In genomic region chr7:149444260-149444659, GRCh38 we compare ENCODE assay signal across 18 cellular contexts. TPM values are rescaled to one million over a fixed set of nuclear protein-coding genes. Genes with fewer than 3 reads are reported as not detected.
A peak's percentile ranks its signal among the peaks of the same experiment; 100 is the strongest.
DNase-seq lines count a peak whose midpoint lies in the region; ATAC-seq and TF ChIP-seq lines count a peak whose summit lies in the region.
"Had no signal": no experiment of that assay in that cellular context is flagged by ENCODE, and none has a peak within 500 bp of the region (broad histone marks: within the 10 kb centered on the region; RNA-seq: fewer than 3 reads in every experiment).

No MANE protein-coding gene starts in this region.

- H3K4me3 ChIP-seq in right cardiac atrium (ENCODE audit: low read length) (no peak overlapping the region), SK-N-MC (no peak overlapping the region), esophagus muscularis mucosa (no peak overlapping the region)
- H3K4me3 ChIP-seq: BLaER1 had no signal

- intact Hi-C loops in cardiac septum (cut with DNase I) = no loop called here
- intact Hi-C loops in right cardiac atrium (cut with DNase I) = no loop called here
- intact Hi-C loops in esophagus muscularis mucosa (cut with DNase I) = no loop called here

- H3K36me3 ChIP-seq in SK-N-MC (ENCODE audit: insufficient read depth, low read length) (peaks cover 29% of the 10 kb centered on the region; the same call in 1 of the 2 replicates), esophagus muscularis mucosa (peaks cover 10 to 60% (median 48%) of the 10 kb centered on the region in 4 donors)

- no peak for TF ChIP-seq CTCF in esophagus muscularis mucosa (IDR thresholded peaks at IDR 0.05)

- no peaks in the 10 kb centered on the region for H3K9me3 ChIP-seq in right cardiac atrium (ENCODE audit: control insufficient read depth, low read length)
- H3K9me3 ChIP-seq in SK-N-MC (ENCODE audit: low read depth, low read length) = no peaks in the 10 kb centered on the region
- H3K9me3 ChIP-seq in esophagus muscularis mucosa = no peaks in the 10 kb centered on the region
- H3K9me3 ChIP-seq: BLaER1 had no signal

- no peaks in the 10 kb centered on the region for H3K27me3 Mint-ChIP-seq in stimulated activated naive CD8-positive, alpha-beta T cell treated with anti-CD3 and anti-CD28 coated beads, Interleukin-15, amount 100 ng/mL, for 72 hours

- ATAC-seq in right cardiac atrium = no peak
- no peak for ATAC-seq in activated CD4-positive, CD25-positive, alpha-beta regulatory T cell treated with anti-CD3 and anti-CD28 coated beads, Interleukin-2, amount 50 U/mL, for 24 hours
- no peak for ATAC-seq in stimulated activated naive CD8-positive, alpha-beta T cell treated with anti-CD3 and anti-CD28 coated beads, Interleukin-15, amount 100 ng/mL, for 72 hours
- ATAC-seq: CD8-positive, alpha-beta T cell had no signal

- H3K27me3 ChIP-seq in right cardiac atrium (ENCODE audit: control insufficient read depth, insufficient read depth) (no peaks in the 10 kb centered on the region), esophagus muscularis mucosa (no peaks in the 10 kb centered on the region)
- H3K27me3 ChIP-seq: BLaER1 had no signal

- H3K27ac ChIP-seq in right cardiac atrium (ENCODE audit: low read length) (no peak overlapping the region), SK-N-MC (peak overlapping the region; percentile 22; the same call in 1 of the 2 replicates), esophagus muscularis mucosa (replicated peaks in 1 of 4) (no peak overlapping the region)
- H3K27ac ChIP-seq: BLaER1 had no signal

- H3K9ac ChIP-seq in SK-N-MC (ENCODE audit: insufficient read length) = no peak overlapping the region
- H3K9ac ChIP-seq: BLaER1 had no signal

- WGBS in right cardiac atrium = 90% methylated on average over 7 of the region's 7 CpGs
- 89% methylated on average over 7 of the region's 7 CpGs for WGBS in esophagus muscularis mucosa

- H3K4me1 Mint-ChIP-seq in stimulated activated naive CD8-positive, alpha-beta T cell treated with anti-CD3 and anti-CD28 coated beads, Interleukin-15, amount 100 ng/mL, for 72 hours = peaks cover 22% of the 10 kb centered on the region

- H3K4me1 ChIP-seq in right cardiac atrium (ENCODE audit: control insufficient read depth, insufficient read depth, low read length) (no peaks in the 10 kb centered on the region), esophagus muscularis mucosa (no peaks in the 10 kb centered on the region)
- H3K4me1 ChIP-seq: BLaER1 had no signal

- no peaks in the 10 kb centered on the region for H3K9me3 Mint-ChIP-seq in stimulated activated naive CD8-positive, alpha-beta T cell treated with anti-CD3 and anti-CD28 coated beads, Interleukin-15, amount 100 ng/mL, for 72 hours
- H3K9me3 Mint-ChIP-seq: CD8-positive, alpha-beta T cell; H9 had no signal

- H3K4me3 Mint-ChIP-seq in stimulated activated naive CD8-positive, alpha-beta T cell treated with anti-CD3 and anti-CD28 coated beads, Interleukin-15, amount 100 ng/mL, for 72 hours = no peak overlapping the region
- H3K4me3 Mint-ChIP-seq: CD8-positive, alpha-beta T cell; H9 had no signal

- DNase-seq in cardiac septum (ENCODE audit: low spot score) (peak; percentile 61), right cardiac atrium (no peak), SK-N-MC (ENCODE audit: low read depth, low spot score) (no peak), esophagus muscularis mucosa (ENCODE audit: extremely low spot score) (peak; percentile 47), ureter (ENCODE audit: low spot score) (peak; percentile 14), T-helper 1 cell (no peak)
- DNase-seq in stimulated activated naive CD8-positive, alpha-beta T cell treated with anti-CD3 and anti-CD28 coated beads, Interleukin-15, amount 100 ng/mL, for 72 hours = no peak
- DNase-seq: Calu3; CD8-positive, alpha-beta T cell; GF-D8; H9; NCI-H1092 treated with DMSO at 0.1 percent for 48 hours; NCI-H2081; NCI-H446 treated with DMSO at 0.1 percent for 48 hours; NCI-H69; SHP77 had no signal

- no peak overlapping the region for H3K27ac Mint-ChIP-seq in stimulated activated naive CD8-positive, alpha-beta T cell treated with anti-CD3 and anti-CD28 coated beads, Interleukin-15, amount 100 ng/mL, for 72 hours
- H3K27ac Mint-ChIP-seq: CD8-positive, alpha-beta T cell; H9 had no signal

- no peak for TF ChIP-seq EP300 in esophagus muscularis mucosa (IDR thresholded peaks at IDR 0.05)

- no peak for TF ChIP-seq POLR2A in esophagus muscularis mucosa (IDR thresholded peaks at IDR 0.05; ENCODE audit: low read depth)

RNA-seq across cellular contexts. Expression of gene ZNF777, which starts 16.6 kb away (rescaled TPM):
- total RNA-seq in cardiac septum (7.6 TPM), right cardiac atrium (1 to 10 TPM; 7.4 to 8.2 (median 7.7) TPM), esophagus muscularis mucosa (10 to 100 TPM in 3 of 4 donors, 1 to 10 TPM in 1; 6.6 to 17.4 (median 13.7) TPM), ureter (15.1 TPM)
- 6.9 TPM for polyA plus RNA-seq in right cardiac atrium

RNA-seq across cellular contexts. Expression of gene ZNF746, which starts 53.3 kb away (rescaled TPM):
- total RNA-seq in cardiac septum (9.2 TPM), right cardiac atrium (10 to 100 TPM in 1 of 4 donors, 1 to 10 TPM in 3; 9.5 to 10.7 (median 9.8) TPM), esophagus muscularis mucosa (10 to 100 TPM; 20.9 to 28.7 (median 27.9) TPM), ureter (17.3 TPM)
- polyA plus RNA-seq in right cardiac atrium = 5.0 TPM

Comparison
In these comparisons a context has a peak if more than half of its experiments do, and no peak if none do; other contexts are left out.
1. DNase-seq: peak in cardiac septum (single experiment), esophagus muscularis mucosa (single experiment) and ureter (single experiment); none in right cardiac atrium (0 of 3), SK-N-MC (single experiment), T-helper 1 cell (0 of 5) and stimulated activated naive CD8-positive, alpha-beta T cell treated with anti-CD3 and anti-CD28 coated beads, Interleukin-15, amount 100 ng/mL, for 72 hours (0 of 2).